23 cellular contexts compared by ENCODE assay signal in the genomic region with DNA sequence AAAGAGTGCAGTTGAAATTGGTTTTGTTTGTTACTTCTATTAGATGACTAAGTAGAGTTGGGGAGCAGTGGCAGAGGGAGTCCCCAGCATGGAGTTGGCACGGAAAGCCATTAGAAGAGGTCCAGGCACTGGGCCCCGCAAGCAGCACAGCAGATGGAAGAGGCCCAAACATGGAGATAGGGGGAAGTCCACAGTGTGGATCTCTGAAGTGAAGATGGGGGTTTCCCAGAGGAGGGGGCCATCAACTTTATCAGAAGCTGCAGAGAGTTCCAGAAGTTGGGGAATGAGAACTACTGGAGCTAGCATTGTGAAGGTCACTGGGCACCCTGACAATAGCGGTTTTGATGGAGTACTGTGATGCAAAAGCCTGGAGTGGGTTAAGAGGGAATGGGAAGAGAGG. TPM values are rescaled to one million over a fixed set of nuclear protein-coding genes. Genes with fewer than 3 reads are reported as not detected.
DNase-seq lines count a peak whose midpoint lies in the region; ATAC-seq and TF ChIP-seq lines count a peak whose summit lies in the region.
"Had no signal": no experiment of that assay in that cellular context is flagged by ENCODE, and none has a peak within 500 bp of the region (broad histone marks: within the 10 kb centered on the region; RNA-seq: fewer than 3 reads in every experiment).

No MANE protein-coding gene starts in this region.

- peaks cover 8% of the 10 kb centered on the region for H4K20me1 ChIP-seq in DND-41 (ENCODE audit: insufficient read depth, low read length)
- H4K20me1 ChIP-seq in osteoblast (ENCODE audit: insufficient read depth, low read length) = no peaks in the 10 kb centered on the region
- H4K20me1 ChIP-seq: BLaER1 had no signal

- no peak for TF ChIP-seq CTCF in DND-41 (IDR thresholded peaks at IDR 0.05; ENCODE audit: borderline replicate concordance, extremely low read depth, low read length, poor library complexity, severe bottlenecking)
- no peak for TF ChIP-seq CTCF in ascending aorta (IDR thresholded peaks at IDR 0.05)
- TF ChIP-seq CTCF in osteoblast (IDR thresholded peaks at IDR 0.05; ENCODE audit: extremely low read depth, low read depth, low read length) = no peak

- no peaks in the 10 kb centered on the region for H3K9me3 Mint-ChIP-seq in activated naive CD4-positive, alpha-beta T cell treated with anti-CD3 and anti-CD28 coated beads, Interleukin-2, amount 50 U/mL, for 72 hours
- H3K9me3 Mint-ChIP-seq in stimulated activated naive CD8-positive, alpha-beta T cell treated with anti-CD3 and anti-CD28 coated beads, Interleukin-15, amount 100 ng/mL, for 72 hours = no peaks in the 10 kb centered on the region
- H3K9me3 Mint-ChIP-seq: H9 had no signal

- H3K27ac ChIP-seq in DND-41 (ENCODE audit: low read length) = peak overlapping the region; percentile 12; the same call in 1 of the 2 replicates
- H3K27ac ChIP-seq in ascending aorta = no peak overlapping the region
- H3K27ac ChIP-seq in osteoblast (ENCODE audit: low read depth, low read length) = no peak overlapping the region
- H3K27ac ChIP-seq: BLaER1, HL-60 had no signal

- peaks cover 75% of the 10 kb centered on the region for H3K79me2 ChIP-seq in DND-41 (ENCODE audit: insufficient read depth, low read length)
- H3K79me2 ChIP-seq in osteoblast (ENCODE audit: insufficient read depth, low read length) = no peaks in the 10 kb centered on the region

- peaks cover 29% of the 10 kb centered on the region for H3K4me1 Mint-ChIP-seq in stimulated activated naive CD8-positive, alpha-beta T cell treated with anti-CD3 and anti-CD28 coated beads, Interleukin-15, amount 100 ng/mL, for 72 hours

- H3K27me3 ChIP-seq in DND-41 (ENCODE audit: insufficient read depth, low read length, poor library complexity) (no peaks in the 10 kb centered on the region), ascending aorta (no peaks in the 10 kb centered on the region), osteoblast (ENCODE audit: insufficient read depth, low read length) (no peaks in the 10 kb centered on the region)
- H3K27me3 ChIP-seq: BLaER1 had no signal

- H2AFZ ChIP-seq in DND-41 (ENCODE audit: low read depth, low read length) (no peak overlapping the region), osteoblast (ENCODE audit: low read length) (no peak overlapping the region)

- H3K4me3 ChIP-seq in DND-41 (ENCODE audit: low read depth in 1 of 2, low read length in 2 of 2) = no peak overlapping the region
- no peak overlapping the region for H3K4me3 ChIP-seq in ascending aorta
- H3K4me3 ChIP-seq in osteoblast (ENCODE audit: insufficient read depth, low read length) = no peak overlapping the region
- H3K4me3 ChIP-seq: BLaER1 had no signal

- peak overlapping the region; percentile 4 to 37 for H3K27ac Mint-ChIP-seq in activated naive CD4-positive, alpha-beta T cell treated with anti-CD3 and anti-CD28 coated beads, Interleukin-2, amount 50 U/mL, for 72 hours
- peak overlapping the region; percentile 5 for H3K27ac Mint-ChIP-seq in stimulated activated naive CD8-positive, alpha-beta T cell treated with anti-CD3 and anti-CD28 coated beads, Interleukin-15, amount 100 ng/mL, for 72 hours
- H3K27ac Mint-ChIP-seq: H9 had no signal

- peaks cover 41% of the 10 kb centered on the region for H3K4me1 ChIP-seq in DND-41 (ENCODE audit: insufficient read depth, low read length)
- H3K4me1 ChIP-seq in ascending aorta = no peaks in the 10 kb centered on the region
- no peaks in the 10 kb centered on the region for H3K4me1 ChIP-seq in osteoblast (ENCODE audit: insufficient read depth, low read length)

- no peak for DNase-seq in activated naive CD4-positive, alpha-beta T cell treated with anti-CD3 and anti-CD28 coated beads, Interleukin-2, amount 50 U/mL, for 72 hours (ENCODE audit: low spot score in 2 of 2)
- DNase-seq in activated naive CD4-positive, alpha-beta T cell treated with anti-CD3 and anti-CD28 coated beads, Interleukin-2, amount 50 U/mL, for 16 hours = no peak
- DNase-seq in DND-41 (no peak), mesenteric fat pad (ENCODE audit: low spot score) (peak; percentile 41), ascending aorta (ENCODE audit: low spot score in 2 of 2) (no peak), osteoblast (ENCODE audit: insufficient read length, low spot score, missing footprints) (no peak)
- DNase-seq in stimulated activated naive CD8-positive, alpha-beta T cell treated with anti-CD3 and anti-CD28 coated beads, Interleukin-15, amount 100 ng/mL, for 72 hours = no peak
- DNase-seq: DMS79 treated with DMSO at 0.1 percent for 48 hours, H9, IMR-90, Karpas-422, NCI-H1436, NCI-H1930, NCI-H226, NCI-H524, NCI-H82, OCI-M1, Right ventricle myocardium superior had no signal

- H3K9me3 ChIP-seq in DND-41 (ENCODE audit: insufficient read depth, low read length, severe bottlenecking) (no peaks in the 10 kb centered on the region), ascending aorta (no peaks in the 10 kb centered on the region), osteoblast (ENCODE audit: low read depth, low read length) (no peaks in the 10 kb centered on the region)
- H3K9me3 ChIP-seq: BLaER1 had no signal

- no peaks in the 10 kb centered on the region for H3K27me3 Mint-ChIP-seq in stimulated activated naive CD8-positive, alpha-beta T cell treated with anti-CD3 and anti-CD28 coated beads, Interleukin-15, amount 100 ng/mL, for 72 hours

- H3K36me3 ChIP-seq in DND-41 (ENCODE audit: insufficient read depth, low read length) (peaks cover 83% of the 10 kb centered on the region), ascending aorta (peaks cover 41 to 51% of the 10 kb centered on the region in 2 donors), osteoblast (ENCODE audit: insufficient read depth, low read length) (peaks cover 13% of the 10 kb centered on the region)

- H3K36me3 Mint-ChIP-seq in activated naive CD4-positive, alpha-beta T cell treated with anti-CD3 and anti-CD28 coated beads, Interleukin-2, amount 50 U/mL, for 72 hours = peaks cover 15 to 27% of the 10 kb centered on the region in 2 donors

- intact Hi-C loops in ascending aorta (cut with DNase I) = no loop called here

- H3K4me2 ChIP-seq in DND-41 (ENCODE audit: insufficient read depth, low read length) (no peak overlapping the region), osteoblast (ENCODE audit: insufficient read depth, low read length) (no peak overlapping the region)
- H3K4me2 ChIP-seq: BLaER1 had no signal

- H3K4me3 Mint-ChIP-seq in stimulated activated naive CD8-positive, alpha-beta T cell treated with anti-CD3 and anti-CD28 coated beads, Interleukin-15, amount 100 ng/mL, for 72 hours = no peak overlapping the region
- H3K4me3 Mint-ChIP-seq: H9 had no signal

- H3K9ac ChIP-seq in DND-41 (ENCODE audit: low read depth, low read length) = no peak overlapping the region
- H3K9ac ChIP-seq: BLaER1 had no signal

- ATAC-seq in activated naive CD4-positive, alpha-beta T cell treated with anti-CD3 and anti-CD28 coated beads, Interleukin-2, amount 50 U/mL, for 72 hours = no peak
- no peak for ATAC-seq in DND-41 (ENCODE audit: insufficient read depth, low read depth)
- ATAC-seq in stimulated activated naive CD8-positive, alpha-beta T cell treated with anti-CD3 and anti-CD28 coated beads, Interleukin-15, amount 100 ng/mL, for 72 hours = no peak

RNA-seq across cellular contexts. Expression of a gene that starts 30.6 kb away (rescaled TPM):
- total RNA-seq in activated naive CD4-positive, alpha-beta T cell treated with anti-CD3 and anti-CD28 coated beads, Interleukin-2, amount 50 U/mL, for 72 hours = 1 to 10 TPM; 8.7 to 9.5 TPM
- total RNA-seq in mesenteric fat pad (6.8 TPM), ascending aorta (1.3 TPM), osteoblast (6.5 and 6.9 TPM in 2 replicates)

RNA-seq across cellular contexts. Expression of a gene that starts 54.3 kb away (rescaled TPM):
- not detected for total RNA-seq in activated naive CD4-positive, alpha-beta T cell treated with anti-CD3 and anti-CD28 coated beads, Interleukin-2, amount 50 U/mL, for 72 hours
- total RNA-seq in mesenteric fat pad = not detected
- 0.85 TPM for total RNA-seq in ascending aorta
- 1.4 and 3.2 TPM in 2 replicates for total RNA-seq in osteoblast
- total RNA-seq: A673, HT1080, MCF 10A had no signal
